ENCODE assay signal across 5 cellular contexts in genomic region chr2:29590211-29590610, GRCh38.
"Had no signal": no experiment of that assay in that cellular context is flagged by ENCODE, and none has a peak within 500 bp of the region (broad histone marks: within the 10 kb centered on the region; RNA-seq: fewer than 3 reads in every experiment).

No MANE protein-coding gene starts in this region.

- DNase-seq: IMR-90, KBM-7, KG1 had no signal

- ATAC-seq: HepG2, K562 had no signal
